Comparison of ENCODE assay signal across 8 cellular contexts in the genomic region with DNA sequence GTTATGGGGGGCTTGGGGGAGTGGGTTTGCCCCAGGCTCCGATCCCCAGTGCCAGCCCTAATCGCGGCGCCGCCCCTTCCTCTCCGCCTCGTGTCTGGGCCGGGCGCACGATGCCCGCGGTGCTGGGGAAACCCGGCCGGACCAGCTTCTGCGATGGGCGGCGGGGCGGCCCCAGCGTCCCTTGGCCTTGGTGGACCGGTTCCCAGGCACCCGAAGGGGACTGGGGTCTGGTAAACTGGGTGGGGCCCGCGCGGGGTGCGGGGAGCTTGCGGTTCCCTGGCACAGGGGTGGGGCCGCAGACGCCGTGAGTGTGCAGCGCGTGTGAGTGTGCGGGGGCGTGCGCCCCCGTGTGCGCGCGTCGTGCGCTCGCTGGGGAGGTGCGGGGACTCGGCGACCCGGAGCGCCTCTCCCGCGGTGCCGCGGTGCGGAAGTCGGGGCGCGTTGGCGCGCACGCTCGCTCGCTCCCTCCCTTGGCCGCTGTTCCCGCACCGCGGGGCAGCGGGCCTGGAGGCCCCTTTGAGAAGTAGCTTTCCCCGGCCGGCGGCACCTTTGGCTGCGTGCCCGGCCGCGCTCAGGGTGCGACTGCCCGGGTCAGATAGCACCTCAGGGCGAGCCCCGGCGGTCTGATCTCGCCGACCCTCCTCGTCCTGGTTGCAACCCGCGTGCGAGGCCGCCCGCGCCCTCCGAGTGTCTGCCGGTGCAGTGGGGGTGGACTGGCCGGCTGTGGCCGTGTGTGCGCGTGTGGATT. TPM values are rescaled to one million over a fixed set of nuclear protein-coding genes. Genes with fewer than 3 reads are reported as not detected.
A peak's percentile ranks its signal among the peaks of the same experiment; 100 is the strongest.
DNase-seq lines count a peak whose midpoint lies in the region; ATAC-seq, FAIRE-seq and TF ChIP-seq lines count a peak whose summit lies in the region.

No MANE protein-coding gene starts in this region.

- H3K27ac ChIP-seq in foreskin keratinocyte (peak overlapping the region; percentile 34), neutrophil (peak overlapping the region; percentile 89)

- FAIRE-seq in RCC 7860 (lab: Jason Lieb, UNC) = no peak

- H3K4me1 ChIP-seq in foreskin keratinocyte = peaks cover 12% of the 10 kb centered on the region
- peaks cover 68 to 87% of the 10 kb centered on the region in 2 experiments for H3K4me1 ChIP-seq in neutrophil (ENCODE audit: control insufficient read depth in 1 of 2, insufficient read depth in 1 of 2, low read depth in 1 of 2, low read length in 1 of 2)

- ATAC-seq in GM19463 (IDR thresholded peaks at IDR 0.05; ENCODE audit: unreplicated experiment) (peak; percentile 29), HG03571 (IDR thresholded peaks at IDR 0.05; ENCODE audit: unreplicated experiment) (peak; percentile 34), foreskin keratinocyte (peak; percentile 50)

- no peaks in the 10 kb centered on the region for H3K27me3 ChIP-seq in foreskin keratinocyte
- no peaks in the 10 kb centered on the region for H3K27me3 ChIP-seq in neutrophil

- peaks cover 10% of the 10 kb centered on the region for H3K27me3 Mint-ChIP-seq in activated T-helper 2 cell treated with anti-CD3 and anti-CD28 coated beads, Interferon-gamma antibody, Interleukin-2, Interleukin-4, amounts not matched to agents 10 μg/mL and 5 μg/mL and 100 μg/mL, durations not matched to agents 14 hours and 24 hours and 36 hours (ENCODE audit: low read depth)

- peak overlapping the region; percentile 75 for H3K27ac Mint-ChIP-seq in activated T-helper 2 cell treated with anti-CD3 and anti-CD28 coated beads, Interferon-gamma antibody, Interleukin-2, Interleukin-4, amounts not matched to agents 10 μg/mL and 5 μg/mL and 100 μg/mL, durations not matched to agents 14 hours and 24 hours and 36 hours

- no peaks in the 10 kb centered on the region for H3K36me3 Mint-ChIP-seq in activated T-helper 2 cell treated with anti-CD3 and anti-CD28 coated beads, Interferon-gamma antibody, Interleukin-2, Interleukin-4, amounts not matched to agents 10 μg/mL and 5 μg/mL and 100 μg/mL, durations not matched to agents 14 hours and 24 hours and 36 hours (ENCODE audit: low read depth)

- intact Hi-C loops in activated T-helper 2 cell treated with anti-CD3 and anti-CD28 coated beads, Interferon-gamma antibody, Interleukin-2, Interleukin-4, amounts not matched to agents 10 μg/mL and 5 μg/mL and 100 μg/mL, durations not matched to agents 14 hours and 24 hours and 36 hours (cut with micrococcal nuclease) = loop anchor here (1.0 to 2.0 kb wide), 2 partner anchors 82 to 139 kb away; a partner anchor contains a TSS

- H3K4me1 Mint-ChIP-seq in activated T-helper 2 cell treated with anti-CD3 and anti-CD28 coated beads, Interferon-gamma antibody, Interleukin-2, Interleukin-4, amounts not matched to agents 10 μg/mL and 5 μg/mL and 100 μg/mL, durations not matched to agents 14 hours and 24 hours and 36 hours (ENCODE audit: low read depth) = peaks cover 30% of the 10 kb centered on the region

- H3K9me3 Mint-ChIP-seq in activated T-helper 2 cell treated with anti-CD3 and anti-CD28 coated beads, Interferon-gamma antibody, Interleukin-2, Interleukin-4, amounts not matched to agents 10 μg/mL and 5 μg/mL and 100 μg/mL, durations not matched to agents 14 hours and 24 hours and 36 hours = no peaks in the 10 kb centered on the region

- H3K4me3 ChIP-seq in neutrophil (ENCODE audit: low read depth in 1 of 2, low read length in 1 of 2) = peak overlapping the region; percentile 89 to 98

- TF ChIP-seq CTCF in foreskin keratinocyte (conservative IDR thresholded peaks at IDR 0.05) = no peak
- no peak for TF ChIP-seq CTCF in neutrophil (IDR thresholded peaks at IDR 0.05)

- DNase-seq in COR-L47 (lab: John Stamatoyannopoulos, UW) = peak; percentile 80
- peak; percentile 10 for DNase-seq in RCC 7860 (ENCODE audit: low spot score)
- DNase-seq in activated T-helper 2 cell treated with anti-CD3 and anti-CD28 coated beads, Interferon-gamma antibody, Interleukin-2, Interleukin-4, amounts not matched to agents 10 μg/mL and 5 μg/mL and 100 μg/mL, durations not matched to agents 14 hours and 24 hours and 36 hours (ENCODE audit: low spot score) = peak; percentile 66
- DNase-seq in foreskin keratinocyte = peak; percentile 24 to 52
- peak; percentile 58 for DNase-seq in superior temporal gyrus (ENCODE audit: extremely low spot score)

- no peaks in the 10 kb centered on the region for H3K36me3 ChIP-seq in neutrophil

- peak overlapping the region; percentile 92 for H3K4me3 Mint-ChIP-seq in activated T-helper 2 cell treated with anti-CD3 and anti-CD28 coated beads, Interferon-gamma antibody, Interleukin-2, Interleukin-4, amounts not matched to agents 10 μg/mL and 5 μg/mL and 100 μg/mL, durations not matched to agents 14 hours and 24 hours and 36 hours (ENCODE audit: low read depth)

- no peaks in the 10 kb centered on the region for H3K9me3 ChIP-seq in neutrophil

RNA-seq across cellular contexts. Expression of a gene that starts 0.6 kb away (rescaled TPM):
- total RNA-seq in activated T-helper 2 cell treated with anti-CD3 and anti-CD28 coated beads, Interferon-gamma antibody, Interleukin-2, Interleukin-4, amounts not matched to agents 10 μg/mL and 5 μg/mL and 100 μg/mL, durations not matched to agents 14 hours and 24 hours and 36 hours = 12.3 TPM in 2 replicates
- total RNA-seq in foreskin keratinocyte = 11.3 and 11.4 TPM in 2 replicates
- 5.4 and 6.3 TPM in 2 replicates for polyA plus RNA-seq in foreskin keratinocyte

Comparison
In these comparisons a context has a peak if more than half of its experiments do, and no peak if none do; other contexts are left out.
1. Peak in every context shown above with its lines: DNase-seq, ATAC-seq, H3K4me3 ChIP-seq and H3K27ac ChIP-seq.
2. DNase-seq: peak in every context shown above with its lines; median percentile 80 in COR-L47; 66 in activated T-helper 2 cell treated with anti-CD3 and anti-CD28 coated beads, Interferon-gamma antibody, Interleukin-2, Interleukin-4, amounts not matched to agents 10 μg/mL and 5 μg/mL and 100 μg/mL, durations not matched to agents 14 hours and 24 hours and 36 hours; 58 in superior temporal gyrus; 38 in foreskin keratinocyte; 10 in RCC 7860.